ENCODE assay signal across 8 cellular contexts in the genomic region with DNA sequence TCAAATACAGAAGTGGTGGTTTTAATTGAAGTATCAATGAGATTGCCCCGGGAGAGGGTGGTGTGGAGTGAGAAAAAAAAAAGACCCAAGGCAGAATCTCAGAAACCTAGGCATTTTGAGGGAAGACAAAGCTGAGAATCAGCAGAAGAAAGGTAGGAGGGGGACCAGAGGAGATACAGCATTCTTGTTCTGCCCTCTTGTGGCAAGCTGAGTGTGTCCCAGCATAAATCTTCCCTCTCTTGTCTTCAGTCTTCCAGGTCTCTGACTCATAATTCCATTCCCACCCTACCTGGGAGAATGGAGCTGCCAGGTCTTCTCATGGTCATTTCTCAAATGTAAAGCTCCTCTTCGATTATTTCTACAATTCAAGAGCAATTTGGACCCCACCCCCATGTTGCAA. TPM values are rescaled to one million over a fixed set of nuclear protein-coding genes. Genes with fewer than 3 reads are reported as not detected.
DNase-seq lines count a peak whose midpoint lies in the region; ATAC-seq, FAIRE-seq and TF ChIP-seq lines count a peak whose summit lies in the region.

No MANE protein-coding gene starts in this region.

- POLR2A ChIA-PET in PC-3 (lab: Charles Lee; ENCODE audit: unreplicated experiment) = no interaction called here

- H3K4me3 ChIP-seq in PC-3 (ENCODE audit: low read length) (no peak overlapping the region), fibroblast of the aortic adventitia (ENCODE audit: low read depth, low read length) (no peak overlapping the region), smooth muscle cell (no peak overlapping the region)

- H3K36me3 Mint-ChIP-seq in activated naive CD8-positive, alpha-beta T cell treated with anti-CD3 and anti-CD28 coated beads for 36 hours = peaks cover 62% of the 10 kb centered on the region

- H3K27me3 Mint-ChIP-seq in activated naive CD8-positive, alpha-beta T cell treated with anti-CD3 and anti-CD28 coated beads for 36 hours = no peaks in the 10 kb centered on the region

- H3K9me3 ChIP-seq in PC-3 (ENCODE audit: low read length) = no peaks in the 10 kb centered on the region
- peaks cover 5% of the 10 kb centered on the region for H3K9me3 ChIP-seq in smooth muscle cell (replicated peaks; ENCODE audit: low read depth)

- no TSS peak for BruUV-seq in PC-3 (replicated peaks; lab: Mats Ljungman, UMichigan)

- H3F3A ChIP-seq in PC-3 (ENCODE audit: low read length, unreplicated experiment) (no peaks in the 10 kb centered on the region), smooth muscle cell (ENCODE audit: low read depth) (no peaks in the 10 kb centered on the region)

- intact Hi-C loops in PC-3 (cut with micrococcal nuclease) = loop anchor here (1.0 kb wide), 1 partner anchor 219 kb away; no protein-coding TSS in a partner anchor

- H3K27ac Mint-ChIP-seq in activated naive CD8-positive, alpha-beta T cell treated with anti-CD3 and anti-CD28 coated beads for 36 hours = no peak overlapping the region

- DNase-seq in ACHN (peak; percentile 11), GM18507 (ENCODE audit: extremely low spot score, insufficient read length, low read depth) (no peak), PC-3 (peak; percentile 60), fibroblast of the aortic adventitia (ENCODE audit: low read depth) (peak; percentile 36), smooth muscle cell (lab: John Stamatoyannopoulos, UW; ENCODE audit: unreplicated experiment) (no peak), NCI-H187 (lab: John Stamatoyannopoulos, UW) (no peak), NCI-H510A treated with DMSO at 0.1 percent for 48 hours (lab: John Stamatoyannopoulos, UW) (no peak)
- no peak for DNase-seq in activated naive CD8-positive, alpha-beta T cell treated with anti-CD3 and anti-CD28 coated beads for 36 hours

- H3K27me3 ChIP-seq in PC-3 (ENCODE audit: low read length) = no peaks in the 10 kb centered on the region
- H3K27me3 ChIP-seq in smooth muscle cell (ENCODE audit: low read depth) = no peaks in the 10 kb centered on the region

- no peaks in the 10 kb centered on the region for H3K9me2 ChIP-seq in PC-3 (replicated peaks; ENCODE audit: low read length)

- WGBS in smooth muscle cell (ENCODE audit: low lambda C conversion rate) = 21% methylated on average over 2 of the region's 2 CpGs

- peak; percentile 85 for FAIRE-seq in GM18507 (lab: Jason Lieb, UNC)

- no peak overlapping the region for H3K9ac ChIP-seq in PC-3 (ENCODE audit: low read length)
- H3K9ac ChIP-seq in smooth muscle cell (ENCODE audit: low read depth) = no peak overlapping the region

- H3K9me3 Mint-ChIP-seq in activated naive CD8-positive, alpha-beta T cell treated with anti-CD3 and anti-CD28 coated beads for 36 hours = peaks cover 22% of the 10 kb centered on the region

- H3K4me3 Mint-ChIP-seq in activated naive CD8-positive, alpha-beta T cell treated with anti-CD3 and anti-CD28 coated beads for 36 hours = no peak overlapping the region

- H3K79me2 ChIP-seq in PC-3 (ENCODE audit: low read length) = no peaks in the 10 kb centered on the region
- peaks cover 17% of the 10 kb centered on the region for H3K79me2 ChIP-seq in smooth muscle cell (ENCODE audit: low read depth)

- H3K27ac ChIP-seq in PC-3 (ENCODE audit: low read length) (no peak overlapping the region), smooth muscle cell (ENCODE audit: low read depth) (no peak overlapping the region)

- in situ Hi-C loops in ACHN (cut with HindIII; ENCODE audit: low pct_ligation_motif_present, low pct_unique_long_range_greater_than_20kb, low sequenced_read_pairs) = no loop called here

- peak; percentile 68 for ATAC-seq in PC-3

- H3K4me2 ChIP-seq in PC-3 (ENCODE audit: low read length) (no peak overlapping the region), smooth muscle cell (no peak overlapping the region)

- no peaks in the 10 kb centered on the region; the same call in 1 of the 2 replicates for H3K36me3 ChIP-seq in PC-3 (ENCODE audit: low read depth, low read length)
- no peaks in the 10 kb centered on the region for H3K36me3 ChIP-seq in smooth muscle cell (ENCODE audit: low read depth)

- peaks cover 6% of the 10 kb centered on the region for H3K4me1 Mint-ChIP-seq in activated naive CD8-positive, alpha-beta T cell treated with anti-CD3 and anti-CD28 coated beads for 36 hours

- H2AFZ ChIP-seq in PC-3 (ENCODE audit: low read length) = no peak overlapping the region
- no peak overlapping the region for H2AFZ ChIP-seq in smooth muscle cell (ENCODE audit: low read depth)

- H3K4me1 ChIP-seq in PC-3 (ENCODE audit: insufficient read depth, low read length) = no peaks in the 10 kb centered on the region
- H3K4me1 ChIP-seq in smooth muscle cell (ENCODE audit: low read depth) = no peaks in the 10 kb centered on the region

- no peaks in the 10 kb centered on the region for H4K20me1 ChIP-seq in PC-3 (ENCODE audit: low read length)
- H4K20me1 ChIP-seq in smooth muscle cell (ENCODE audit: low read depth) = peaks cover 8% of the 10 kb centered on the region

- CTCF ChIA-PET in PC-3 (lab: Charles Lee) = interaction anchor here (0.6 to 2.1 kb wide), 6 partner anchors 58 to 402 kb away, joined by 3 to 11 read pairs (median 3); no protein-coding TSS in a partner anchor

- TF ChIP-seq CTCF in PC-3 (conservative IDR thresholded peaks at IDR 0.05; ENCODE audit: low read depth, low read length) = peak; percentile 66
- TF ChIP-seq CTCF in fibroblast of the aortic adventitia (IDR thresholded peaks at IDR 0.05; ENCODE audit: insufficient read depth, low read length) = peak; percentile 43
- peak; percentile 42 for TF ChIP-seq CTCF in smooth muscle cell (IDR thresholded peaks at IDR 0.05; ENCODE audit: borderline replicate concordance, insufficient read depth, poor library complexity, severe bottlenecking)

RNA-seq across cellular contexts. Expression of gene MAGED1, which starts 32.7 kb away (rescaled TPM):
- total RNA-seq in PC-3 (2014; rRNA removed) (128 and 141 TPM in 2 replicates), fibroblast of the aortic adventitia (ENCODE audit: low replicate concordance) (226 and 388 TPM in 2 replicates), smooth muscle cell (409 and 422 TPM in 2 replicates)
- 506 and 614 TPM in 2 replicates for polyA plus RNA-seq in smooth muscle cell
- 10 to 100 TPM; 51.5 to 51.8 TPM for total RNA-seq in activated naive CD8-positive, alpha-beta T cell treated with anti-CD3 and anti-CD28 coated beads for 36 hours

Comparison
In these comparisons a context has a peak if more than half of its experiments do, and no peak if none do; other contexts are left out.
1. DNase-seq: peak in ACHN (single experiment), PC-3 (single experiment) and fibroblast of the aortic adventitia (single experiment); none in GM18507 (single experiment), smooth muscle cell (single experiment), NCI-H187 (0 of 2), NCI-H510A treated with DMSO at 0.1 percent for 48 hours (single experiment) and activated naive CD8-positive, alpha-beta T cell treated with anti-CD3 and anti-CD28 coated beads for 36 hours (single experiment).
2. Peak in every context shown above with its lines, with median percentiles within 50 percentile points of each other: CTCF ChIP-seq.